11 cellular contexts compared by ENCODE assay signal in genomic region chr1:3320246-3321152, GRCh38.
DNase-seq lines count a peak whose midpoint lies in the region; ATAC-seq, FAIRE-seq and TF ChIP-seq lines count a peak whose summit lies in the region.
"Had no signal": no experiment of that assay in that cellular context is flagged by ENCODE, and none has a peak within 500 bp of the region (broad histone marks: within the 10 kb centered on the region; RNA-seq: fewer than 3 reads in every experiment).

No MANE protein-coding gene starts in this region.

- no peaks in the 10 kb centered on the region; the same call in 1 of the 2 replicates for H3K23me2 ChIP-seq in H1 (ENCODE audit: low read depth, low read length)

- no peak overlapping the region for H3K56ac ChIP-seq in H1 (replicated peaks; ENCODE audit: insufficient read length, low read depth, low read length)

- 0 out of 2 replicates have a peak overlapping the region, but pooled peaks have one; percentile 29 for H2BK12ac ChIP-seq in H1 (ENCODE audit: low read depth, low read length)

- H3K9me3 ChIP-seq in SK-N-SH (no peaks in the 10 kb centered on the region), H1 (ENCODE audit: insufficient read depth in 2 of 2, low read depth in 1 of 2, low read length in 1 of 2) (no peaks in the 10 kb centered on the region), stomach (no peaks in the 10 kb centered on the region)

- H2AFZ ChIP-seq in SK-N-SH (ENCODE audit: low read depth), result no peak overlapping the region
- H2AFZ ChIP-seq in H1 (ENCODE audit: low read length), result no peak overlapping the region

- H3K18ac ChIP-seq in H1 (ENCODE audit: extremely low read depth, low read length), result no peak overlapping the region

- TF ChIP-seq EP300 in SK-N-SH (IDR thresholded peaks at IDR 0.05; ENCODE audit: borderline replicate concordance in 1 of 2, low read depth in 1 of 2, low read length in 1 of 2) (no peak), H1 (IDR thresholded peaks at IDR 0.05; ENCODE audit: borderline replicate concordance in 1 of 2, low read depth in 2 of 2, low read length in 2 of 2) (no peak), stomach (IDR thresholded peaks at IDR 0.05) (no peak)

- H4K5ac ChIP-seq in H1 (ENCODE audit: insufficient read length, low read depth, low read length), result no peak overlapping the region

- no peak for DNase-seq in SK-N-SH
- DNase-seq in NCI-H1105 (lab: John Stamatoyannopoulos, UW), result peak; percentile 77
- no peak for DNase-seq in H1 (ENCODE audit: low read depth in 1 of 2, low spot score in 2 of 2)
- DNase-seq in stomach, result peak; percentile 69
- no peak for DNase-seq in coronary artery (ENCODE audit: low spot score)
- DNase-seq: foreskin keratinocyte, T1000 had no signal

- H2BK20ac ChIP-seq in H1 (ENCODE audit: low read length), result no peak overlapping the region

- H3K4me1 ChIP-seq in SK-N-SH (ENCODE audit: control insufficient read depth in 1 of 2, insufficient read depth in 2 of 2, low read depth in 1 of 2, low read length in 1 of 2) (no peaks in the 10 kb centered on the region), H1 (replicated peaks in 1 of 4; ENCODE audit: control insufficient read depth in 3 of 4, insufficient read depth in 4 of 4, low read length in 3 of 4) (peaks cover 0 to 3% (median 2%) of the 10 kb centered on the region in 4 experiments; a peak in 3 of 7 replicates), stomach (peaks cover 19 to 49% (median 42%) of the 10 kb centered on the region in 4 donors)
- H3K4me1 ChIP-seq: foreskin keratinocyte had no signal

- H3K9ac ChIP-seq in SK-N-SH, result no peak overlapping the region
- H3K9ac ChIP-seq in H1 (replicated peaks in 1 of 4; ENCODE audit: extremely low read depth in 1 of 4, low read depth in 3 of 4, low read length in 3 of 4), result no peak overlapping the region

- no peak overlapping the region for H3K4me2 ChIP-seq in SK-N-SH
- H3K4me2 ChIP-seq in H1 (ENCODE audit: insufficient read depth in 1 of 2, low read depth in 2 of 2, low read length in 2 of 2), result no peak overlapping the region

- no peak overlapping the region for H3K4me3 ChIP-seq in SK-N-SH (ENCODE audit: low read depth in 2 of 2, low read length in 1 of 2)
- H3K4me3 ChIP-seq in H1 (ENCODE audit: extremely low read depth in 1 of 4, insufficient read depth in 2 of 4, low read depth in 3 of 4, low read length in 4 of 4), result no peak overlapping the region
- H3K4me3 ChIP-seq in stomach, result no peak overlapping the region
- H3K4me3 ChIP-seq in coronary artery, result no peak overlapping the region
- H3K4me3 ChIP-seq: skin epidermis had no signal

- CTCF ChIA-PET in SK-N-SH (lab: Yijun Ruan, JAX), result interaction anchor here (0.6 to 2.3 kb wide), 9 partner anchors 8 to 104 kb away, joined by 3 to 6 read pairs (median 3); no protein-coding TSS in a partner anchor
- CTCF ChIA-PET in H1 (lab: Charles Lee; ENCODE audit: partially characterized antibody), result interaction anchor here (0.6 to 2.6 kb wide), 25 partner anchors 13 to 457 kb away, joined by 3 to 11 read pairs (median 4); no protein-coding TSS in a partner anchor

- H4K20me1 ChIP-seq in SK-N-SH (ENCODE audit: insufficient read depth), result no peaks in the 10 kb centered on the region
- H4K20me1 ChIP-seq in H1 (replicated peaks in 1 of 2; ENCODE audit: control insufficient read depth in 1 of 2, insufficient read depth in 2 of 2, low read length in 2 of 2), result peaks cover 0 to 7% of the 10 kb centered on the region in 2 experiments

- no peak for FAIRE-seq in H1 (lab: Jason Lieb, UNC)

- H3K36me3 ChIP-seq in SK-N-SH (replicated peaks in 1 of 2; ENCODE audit: control insufficient read depth in 1 of 2, insufficient read depth in 2 of 2, low read length in 1 of 2), result no peaks in the 10 kb centered on the region
- H3K36me3 ChIP-seq in H1 (ENCODE audit: control insufficient read depth in 2 of 4, insufficient read depth in 4 of 4, low read length in 3 of 4), result no peaks in the 10 kb centered on the region
- no peaks in the 10 kb centered on the region for H3K36me3 ChIP-seq in stomach

- no peak overlapping the region for H3K23ac ChIP-seq in H1 (ENCODE audit: insufficient read length)

- no peaks in the 10 kb centered on the region for H3K9me2 ChIP-seq in SK-N-SH

- TF ChIP-seq CTCF in SK-N-SH (IDR thresholded peaks at IDR 0.05) (no peak), H1 (IDR thresholded peaks at IDR 0.05; ENCODE audit: control extremely low read depth in 1 of 3, insufficient read depth in 1 of 3, low read depth in 1 of 3, low read length in 3 of 3) (no peak), stomach (IDR thresholded peaks at IDR 0.05) (peak in 1 of 7 experiments; percentile 42), coronary artery (IDR thresholded peaks at IDR 0.05) (no peak)

- H2BK120ac ChIP-seq in H1 (replicated peaks; ENCODE audit: low read depth, low read length), result no peak overlapping the region

- no peak overlapping the region for H3K14ac ChIP-seq in H1 (ENCODE audit: insufficient read length)

- H2BK15ac ChIP-seq in H1 (ENCODE audit: low read length), result no peak overlapping the region

- intact Hi-C loops in stomach (cut with DNase I; ENCODE audit: low total_unique reads), result no loop called here

- H2AK5ac ChIP-seq in H1 (ENCODE audit: low read depth, low read length), result no peak overlapping the region

- POLR2A ChIA-PET in SK-N-SH (lab: Yijun Ruan, JAX), result no interaction called here
- POLR2A ChIA-PET in H1 (lab: Charles Lee; ENCODE audit: partially characterized antibody), result no interaction called here

- peak overlapping the region; percentile 17 for H4K91ac ChIP-seq in H1 (replicated peaks; ENCODE audit: insufficient read length, low read length)

- ATAC-seq in SK-N-SH treated with all-trans-retinoic acid at 6 μM for 48 hours (peak; percentile 16; the same call in 2 of the 3 replicates), HG02763 (IDR thresholded peaks at IDR 0.05; ENCODE audit: unreplicated experiment) (no peak), HG03025 (IDR thresholded peaks at IDR 0.05; ENCODE audit: low FRiP score, unreplicated experiment) (no peak)

- H3K79me2 ChIP-seq in SK-N-SH (ENCODE audit: insufficient read depth) (no peaks in the 10 kb centered on the region), H1 (ENCODE audit: control insufficient read depth in 1 of 2, insufficient read depth in 2 of 2, low read length in 2 of 2) (no peaks in the 10 kb centered on the region)

- H4K8ac ChIP-seq in H1 (ENCODE audit: extremely low read depth, insufficient read depth, low read length), result no peak overlapping the region

- H3K27me3 ChIP-seq in SK-N-SH (ENCODE audit: insufficient read depth), result no peaks in the 10 kb centered on the region
- peaks cover 0 to 15% (median 5%) of the 10 kb centered on the region in 4 experiments; a peak in 4 of 7 replicates for H3K27me3 ChIP-seq in H1 (replicated peaks in 1 of 4; ENCODE audit: control insufficient read depth in 3 of 4, extremely low read depth in 1 of 4, insufficient read depth in 3 of 4, low read length in 3 of 4)
- H3K27me3 ChIP-seq in stomach, result peaks cover 0 to 26% (median 0%) of the 10 kb centered on the region in 3 donors

- H2BK5ac ChIP-seq in H1 (ENCODE audit: low read depth, low read length), result 0 out of 2 replicates have a peak overlapping the region, but pooled peaks have one; percentile 2

- H3K4ac ChIP-seq in H1 (replicated peaks; ENCODE audit: insufficient read length, low read depth, low read length), result peak overlapping the region; percentile 75

- TF ChIP-seq POLR2A in H1 (IDR thresholded peaks at IDR 0.05; ENCODE audit: control extremely low read depth in 1 of 2, low read depth in 2 of 2, low read length in 2 of 2) (no peak), stomach (IDR thresholded peaks at IDR 0.05) (no peak)

- no peaks in the 10 kb centered on the region for H3F3A ChIP-seq in SK-N-SH (replicated peaks; ENCODE audit: insufficient read depth)

- H3K27ac ChIP-seq in SK-N-SH (ENCODE audit: low read depth in 2 of 2, low read length in 1 of 2), result no peak overlapping the region
- no peak overlapping the region for H3K27ac ChIP-seq in H1 (ENCODE audit: low read depth, low read length)
- H3K27ac ChIP-seq in stomach, result peak overlapping the region; percentile 40 to 79 (median 65)
- H3K27ac ChIP-seq in coronary artery, result peak overlapping the region in 1 of 2 donors; percentile 49
- H3K27ac ChIP-seq: foreskin keratinocyte, skin epidermis had no signal

- H3K79me1 ChIP-seq in H1 (ENCODE audit: low read depth, low read length), result no peaks in the 10 kb centered on the region

- TF ChIP-seq RAD21 in SK-N-SH (IDR thresholded peaks at IDR 0.05; ENCODE audit: low read length) (no peak), H1 (IDR thresholded peaks at IDR 0.05 in 1 of 2, conservative IDR thresholded peaks at IDR 0.05 in 1 of 2; ENCODE audit: low read depth in 2 of 2, low read length in 2 of 2) (no peak)

- 44% methylated on average over 17 of the region's 18 CpGs for WGBS in SK-N-SH (ENCODE audit: low lambda C conversion rate)
- WGBS in H1 (ENCODE audit: extremely low coverage in 1 of 2, insufficient coverage in 1 of 2, insufficient read length in 1 of 2, insufficient replicate concordance in 2 of 2, low coverage in 1 of 2, low lambda C conversion rate in 2 of 2, missing lambda C conversion rate in 1 of 2), 2 experiments, result 87% methylated on average over 18 of the region's 18 CpGs; no CpG with 5 or more reads in 1 of the 2 experiments
- WGBS in stomach, 5 donors, result 33 to 42% (median 39%) methylated on average over 17 to 18 of the region's 18 CpGs

TF ChIP-seq in SK-N-SH treated with all-trans-retinoic acid at 6 μM for 48 hours, 23 proteins besides CTCF, POLR2A, EP300 and RAD21 (continues in another document):
- TF ChIP-seq ZNF565 (CRISPR knock-in tag; conservative IDR thresholded peaks at IDR 0.05; ENCODE audit: low read depth), result no peak
- no peak for TF ChIP-seq ZFP3 (CRISPR knock-in tag; IDR thresholded peaks at IDR 0.05)

TF ChIP-seq in SK-N-SH, 30 proteins besides CTCF, POLR2A, EP300 and RAD21:
- TF ChIP-seq FOSL2 (IDR thresholded peaks at IDR 0.05; ENCODE audit: borderline replicate concordance, low read depth) (no peak), RFX5 (IDR thresholded peaks at IDR 0.05; ENCODE audit: low read length) (no peak)
TF ChIP-seq in SK-N-SH: peak in this region for 0.

TF ChIP-seq in H1, 55 proteins besides CTCF, POLR2A, EP300 and RAD21:
- no peak for TF ChIP-seq SP1 (IDR thresholded peaks at IDR 0.05; ENCODE audit: low read depth, low read length)
- no peak for TF ChIP-seq HDAC6 (IDR thresholded peaks at IDR 0.05; ENCODE audit: low read depth, low read length)
- TF ChIP-seq GABPA (IDR thresholded peaks at IDR 0.05; ENCODE audit: borderline replicate concordance, insufficient read depth, low read length), result no peak
- TF ChIP-seq ATF3 (IDR thresholded peaks at IDR 0.05; ENCODE audit: insufficient read depth, low read depth, low read length), result no peak
TF ChIP-seq in H1: peak in this region for 0.

Comparison
In these comparisons a context has a peak if more than half of its experiments do, and no peak if none do; other contexts are left out.
1. DNase-seq: peak in NCI-H1105 (single experiment) and stomach (single experiment); none in SK-N-SH (single experiment), H1 (0 of 2) and coronary artery (single experiment).
2. H3K27ac ChIP-seq: peak in stomach (5 of 5); none in SK-N-SH (0 of 2) and H1 (single experiment).